Comparison of ENCODE assay signal across 10 cellular contexts in the genomic region with DNA sequence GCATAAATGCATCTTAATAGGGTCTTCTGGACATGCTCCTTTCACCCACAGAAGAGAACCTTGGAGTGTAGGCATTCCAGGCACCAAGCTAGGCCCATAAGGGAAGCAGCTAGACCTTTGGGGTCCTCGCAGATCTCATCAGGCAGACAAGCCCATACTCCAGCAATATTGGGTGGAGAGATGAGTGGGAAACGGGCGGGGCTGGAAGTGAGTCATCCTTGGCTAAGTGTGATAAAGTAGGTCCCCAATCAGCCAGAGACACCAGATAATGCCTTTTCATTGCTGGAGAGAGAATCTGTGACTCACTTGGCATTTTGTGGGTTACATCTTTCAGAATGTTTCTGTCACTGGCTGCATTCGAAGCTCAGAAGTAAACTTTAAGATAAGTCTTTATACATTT.
DNase-seq lines count a peak whose midpoint lies in the region; ATAC-seq and TF ChIP-seq lines count a peak whose summit lies in the region.
"Had no signal": no experiment of that assay in that cellular context is flagged by ENCODE, and none has a peak within 500 bp of the region (broad histone marks: within the 10 kb centered on the region; RNA-seq: fewer than 3 reads in every experiment).

No MANE protein-coding gene starts in this region.

- in situ Hi-C loops in brain microvascular endothelial cell (cut with HindIII; ENCODE audit: low pct_ligation_motif_present, low sequenced_read_pairs): no loop called here

- H3K27me3 ChIP-seq in brain microvascular endothelial cell (replicated peaks): no peaks in the 10 kb centered on the region

- ATAC-seq in SK-N-SH treated with all-trans-retinoic acid at 6 μM for 48 hours: no peak

- no peak for TF ChIP-seq CTCF in brain microvascular endothelial cell (IDR thresholded peaks at IDR 0.05; ENCODE audit: low read depth, low read length, missing control alignments)

- peak; percentile 1 for DNase-seq in DMS53 (lab: John Stamatoyannopoulos, UW)
- no peak for DNase-seq in DMS53 treated with DMSO at 0.1 percent for 48 hours (lab: John Stamatoyannopoulos, UW; ENCODE audit: unreplicated experiment)
- DNase-seq in brain microvascular endothelial cell: peak; percentile 73
- DNase-seq in stimulated activated CD4-positive, alpha-beta T cell treated with anti-CD3 and anti-CD28 coated beads, TNF-alpha, amount 100 ng/mL, for 48 hours (ENCODE audit: low read depth in 3 of 3): peak; percentile 30 to 48 (median 44)
- DNase-seq in 8988T: no peak
- DNase-seq in NCI-H2171 treated with DMSO at 0.1 percent for 48 hours (lab: John Stamatoyannopoulos, UW): no peak
- no peak for DNase-seq in NCI-H526 treated with DMSO at 0.1 percent for 48 hours (lab: John Stamatoyannopoulos, UW)
- DNase-seq: NCI-H2081 had no signal

- no peak overlapping the region for H3K4me3 ChIP-seq in brain microvascular endothelial cell (ENCODE audit: low read depth, low read length)

- no peaks in the 10 kb centered on the region for H3K36me3 ChIP-seq in brain microvascular endothelial cell (replicated peaks)

- no peak overlapping the region for H3K27ac ChIP-seq in brain microvascular endothelial cell
- H3K27ac ChIP-seq: 22Rv1 had no signal

TF ChIP-seq in SK-N-SH treated with all-trans-retinoic acid at 6 μM for 48 hours, 23 proteins besides CTCF, POLR2A, EP300 and RAD21:
- TF ChIP-seq ISL1 (CRISPR knock-in tag; IDR thresholded peaks at IDR 0.05) (peak; percentile 17; the same call in 1 of the 2 replicates), ESRRG (CRISPR knock-in tag; IDR thresholded peaks at IDR 0.05) (no peak)
TF ChIP-seq in SK-N-SH treated with all-trans-retinoic acid at 6 μM for 48 hours: peak in this region for 1.

Comparison
In these comparisons a context has a peak if more than half of its experiments do, and no peak if none do; other contexts are left out.
1. DNase-seq: peak in DMS53 (single experiment), brain microvascular endothelial cell (single experiment) and stimulated activated CD4-positive, alpha-beta T cell treated with anti-CD3 and anti-CD28 coated beads, TNF-alpha, amount 100 ng/mL, for 48 hours (3 of 3); none in DMS53 treated with DMSO at 0.1 percent for 48 hours (single experiment), 8988T (single experiment), NCI-H2171 treated with DMSO at 0.1 percent for 48 hours (single experiment) and NCI-H526 treated with DMSO at 0.1 percent for 48 hours (single experiment).